ENCODE assay signal across 1 cellular context in the genomic region with DNA sequence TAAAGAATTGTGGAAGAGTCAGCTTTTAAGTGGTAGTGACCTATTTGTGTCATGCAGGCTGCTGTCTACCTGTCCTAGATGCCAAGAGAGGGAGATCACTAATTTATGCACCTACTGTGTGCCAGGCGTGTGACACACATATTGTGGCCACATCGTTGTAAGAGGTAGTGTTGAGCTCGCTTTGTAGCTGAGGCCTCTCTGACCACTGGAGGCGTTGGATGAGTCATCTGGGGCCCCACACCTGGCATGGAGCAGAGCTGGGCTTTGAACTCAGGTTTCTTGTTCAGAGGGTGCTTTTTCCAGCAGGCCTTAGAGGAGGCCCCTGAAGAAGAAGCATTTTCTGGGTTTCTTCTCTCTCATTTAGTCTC.
TF ChIP-seq lines count a peak whose summit lies in the region.

No MANE protein-coding gene starts in this region.

TF ChIP-seq in HepG2, 621 proteins besides CTCF, POLR2A, EP300 and RAD21 (continued from another document and continues in another):
- TF ChIP-seq UBTF (CRISPR knock-in tag; IDR thresholded peaks at IDR 0.05) (no peak), SMARCC2 (IDR thresholded peaks at IDR 0.05) (no peak), NFATC3 (CRISPR knock-in tag; IDR thresholded peaks at IDR 0.05) (no peak), RAD51 (IDR thresholded peaks at IDR 0.05; ENCODE audit: borderline replicate concordance) (no peak), ZNF597 (CRISPR knock-in tag; IDR thresholded peaks at IDR 0.05) (no peak), HDAC6 (IDR thresholded peaks at IDR 0.05; ENCODE audit: low read depth, low read length) (no peak), CSRNP2 (CRISPR knock-in tag; conservative IDR thresholded peaks at IDR 0.05; ENCODE audit: low read depth) (no peak), ZNF629 (CRISPR knock-in tag; conservative IDR thresholded peaks at IDR 0.05) (no peak), NCOA5 (CRISPR knock-in tag; IDR thresholded peaks at IDR 0.05) (no peak), KIAA2018 (CRISPR knock-in tag; IDR thresholded peaks at IDR 0.05; ENCODE audit: borderline replicate concordance) (no peak), ZNF468 (CRISPR knock-in tag; IDR thresholded peaks at IDR 0.05) (no peak), MLLT10 (CRISPR knock-in tag; IDR thresholded peaks at IDR 0.05) (no peak), ZNF776 (CRISPR knock-in tag; IDR thresholded peaks at IDR 0.05) (no peak), PAX8 (CRISPR knock-in tag; IDR thresholded peaks at IDR 0.05; ENCODE audit: borderline replicate concordance) (no peak), JUNB (CRISPR knock-in tag; IDR thresholded peaks at IDR 0.05; ENCODE audit: borderline replicate concordance) (peak; percentile 31; the same call in 1 of the 2 replicates), ARID5B (CRISPR knock-in tag; IDR thresholded peaks at IDR 0.05) (0 out of 2 replicates have a peak, but pooled peaks have one; percentile 8), ZNF230 (CRISPR knock-in tag; IDR thresholded peaks at IDR 0.05) (no peak), HOXA3 (CRISPR knock-in tag; IDR thresholded peaks at IDR 0.05) (peak; percentile 13; the same call in 1 of the 2 replicates), ZNF317 (CRISPR knock-in tag; IDR thresholded peaks at IDR 0.05) (no peak), RARA (CRISPR knock-in tag; IDR thresholded peaks at IDR 0.05) (no peak), POGZ (CRISPR knock-in tag; IDR thresholded peaks at IDR 0.05) (no peak), ZKSCAN1 (IDR thresholded peaks at IDR 0.05; ENCODE audit: low read length) (peak; percentile 98), ZNF296 (CRISPR knock-in tag; conservative IDR thresholded peaks at IDR 0.05) (no peak), KLF11 (CRISPR knock-in tag; IDR thresholded peaks at IDR 0.05) (no peak), HNF1A (IDR thresholded peaks at IDR 0.05; ENCODE audit: low read depth) (no peak), HNF1A (CRISPR knock-in tag; IDR thresholded peaks at IDR 0.05; ENCODE audit: borderline replicate concordance) (no peak), AGO2 (optimal IDR thresholded peaks at IDR 0.05; ENCODE audit: low read depth, low read length) (no peak), PITX1 (CRISPR knock-in tag; IDR thresholded peaks at IDR 0.05) (no peak)
- TF ChIP-seq, protein P1, sequence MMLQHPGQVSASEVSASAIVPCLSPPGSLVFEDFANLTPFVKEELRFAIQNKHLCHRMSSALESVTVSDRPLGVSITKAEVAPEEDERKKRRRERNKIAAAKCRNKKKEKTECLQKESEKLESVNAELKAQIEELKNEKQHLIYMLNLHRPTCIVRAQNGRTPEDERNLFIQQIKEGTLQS (CRISPR knock-in tag; IDR thresholded peaks at IDR 0.05): peak; percentile 83
- TF ChIP-seq, protein P2, sequence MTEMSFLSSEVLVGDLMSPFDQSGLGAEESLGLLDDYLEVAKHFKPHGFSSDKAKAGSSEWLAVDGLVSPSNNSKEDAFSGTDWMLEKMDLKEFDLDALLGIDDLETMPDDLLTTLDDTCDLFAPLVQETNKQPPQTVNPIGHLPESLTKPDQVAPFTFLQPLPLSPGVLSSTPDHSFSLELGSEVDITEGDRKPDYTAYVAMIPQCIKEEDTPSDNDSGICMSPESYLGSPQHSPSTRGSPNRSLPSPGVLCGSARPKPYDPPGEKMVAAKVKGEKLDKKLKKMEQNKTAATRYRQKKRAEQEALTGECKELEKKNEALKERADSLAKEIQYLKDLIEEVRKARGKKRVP (CRISPR knock-in tag; IDR thresholded peaks at IDR 0.05): no peak
- TF ChIP-seq, protein P3, sequence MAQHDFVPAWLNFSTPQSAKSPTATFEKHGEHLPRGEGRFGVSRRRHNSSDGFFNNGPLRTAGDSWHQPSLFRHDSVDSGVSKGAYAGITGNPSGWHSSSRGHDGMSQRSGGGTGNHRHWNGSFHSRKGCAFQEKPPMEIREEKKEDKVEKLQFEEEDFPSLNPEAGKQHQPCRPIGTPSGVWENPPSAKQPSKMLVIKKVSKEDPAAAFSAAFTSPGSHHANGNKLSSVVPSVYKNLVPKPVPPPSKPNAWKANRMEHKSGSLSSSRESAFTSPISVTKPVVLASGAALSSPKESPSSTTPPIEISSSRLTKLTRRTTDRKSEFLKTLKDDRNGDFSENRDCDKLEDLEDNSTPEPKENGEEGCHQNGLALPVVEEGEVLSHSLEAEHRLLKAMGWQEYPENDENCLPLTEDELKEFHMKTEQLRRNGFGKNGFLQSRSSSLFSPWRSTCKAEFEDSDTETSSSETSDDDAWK (CRISPR knock-in tag; IDR thresholded peaks at IDR 0.05): no peak
